ENCODE assay signal across 19 cellular contexts in genomic region chr20:21137078-21137477, GRCh38. TPM values are rescaled to one million over a fixed set of nuclear protein-coding genes. Genes with fewer than 3 reads are reported as not detected.
"Had no signal": no experiment of that assay in that cellular context is flagged by ENCODE, and none has a peak within 500 bp of the region (broad histone marks: within the 10 kb centered on the region; RNA-seq: fewer than 3 reads in every experiment).

No MANE protein-coding gene starts in this region.

- H3K36me3 ChIP-seq: neural progenitor cell, uterus had no signal

- H3K27ac ChIP-seq: body of pancreas, dorsolateral prefrontal cortex, neural progenitor cell, pancreas, skin epidermis, uterus had no signal

- H3K27me3 ChIP-seq: body of pancreas, dorsolateral prefrontal cortex, neural progenitor cell, pancreas, uterus had no signal

- ATAC-seq: activated CD8-positive, alpha-beta memory T cell treated with anti-CD3 and anti-CD28 coated beads, Interleukin-2, amount 10 ng/mL, durations not matched to agents 7 days and 5 days; activated naive CD4-positive, alpha-beta T cell treated with anti-CD3 and anti-CD28 coated beads, Interleukin-2, amount 50 U/mL, for 72 hours; body of pancreas; pancreas had no signal

- DNase-seq: activated CD4-positive, alpha-beta T cell treated with anti-CD3 and anti-CD28 coated beads for 1 hour; activated CD4-positive, alpha-beta T cell treated with anti-CD3 and anti-CD28 coated beads, Interleukin-2, amount 50 U/mL, for 48 hours; activated CD8-positive, alpha-beta memory T cell treated with anti-CD3 and anti-CD28 coated beads, Interleukin-2, amount 10 ng/mL, durations not matched to agents 7 days and 5 days; activated effector memory CD4-positive, alpha-beta T cell treated with Interleukin-2 at 50 U/mL for 16 hours; activated T-cell treated with anti-CD3 and anti-CD28 coated beads, Interleukin-2, amount 50 U/mL, for 24 hours; amniotic stem cell; body of pancreas; hippocampal formation; midbrain; pancreas; stimulated activated CD4-positive, alpha-beta T cell treated with anti-CD3 and anti-CD28 coated beads, Interleukin-4, amount 100 ng/mL, for 4 hours; uterus had no signal

- H3K9me3 ChIP-seq: body of pancreas, pancreas, uterus had no signal

- H3K4me1 ChIP-seq: body of pancreas, neural progenitor cell, pancreas, uterus had no signal

- H3K4me3 ChIP-seq: body of pancreas, dorsolateral prefrontal cortex, lung, neural progenitor cell, pancreas, skin epidermis, uterus had no signal

RNA-seq across cellular contexts. Expression of gene LINC00237, which starts 30.9 kb away (rescaled TPM):
- total RNA-seq: activated naive CD4-positive, alpha-beta T cell treated with anti-CD3 and anti-CD28 coated beads, Interleukin-2, amount 50 U/mL, for 72 hours; body of pancreas; glomerular endothelial cell; lung; pancreas; renal cortical epithelial cell; uterus had no signal
